13 cellular contexts compared by ENCODE assay signal in genomic region chr17:45300060-45300751, GRCh38. TPM values are rescaled to one million over a fixed set of nuclear protein-coding genes. Genes with fewer than 3 reads are reported as not detected.
A peak's percentile ranks its signal among the peaks of the same experiment; 100 is the strongest.
DNase-seq lines count a peak whose midpoint lies in the region; ATAC-seq, FAIRE-seq and TF ChIP-seq lines count a peak whose summit lies in the region.
"Had no signal": no experiment of that assay in that cellular context is flagged by ENCODE, and none has a peak within 500 bp of the region (broad histone marks: within the 10 kb centered on the region; RNA-seq: fewer than 3 reads in every experiment).

No MANE protein-coding gene starts in this region.

- peak overlapping the region; percentile 64 for H3K27ac Mint-ChIP-seq in CD8-positive, alpha-beta T cell
- H3K27ac Mint-ChIP-seq in nephron: peak overlapping the region in 2 of 3 experiments; percentile 11 to 92

- H3K4me2 ChIP-seq in GM12878 (ENCODE audit: control insufficient read depth, insufficient read depth): peak overlapping the region; percentile 70
- H3K4me2 ChIP-seq in osteoblast (ENCODE audit: insufficient read depth, low read length): no peak overlapping the region

- no peaks in the 10 kb centered on the region for H3K36me3 ChIP-seq in CD8-positive, alpha-beta T cell (ENCODE audit: insufficient read depth, low read length)
- peaks cover 5 to 9% of the 10 kb centered on the region in 2 experiments; a peak in 2 of 4 replicates for H3K36me3 ChIP-seq in GM12878 (ENCODE audit: control insufficient read depth in 2 of 2, insufficient read depth in 2 of 2, low read length in 1 of 2)
- peaks cover 13% of the 10 kb centered on the region for H3K36me3 ChIP-seq in osteoblast (ENCODE audit: insufficient read depth, low read length)
- H3K36me3 ChIP-seq: upper lobe of left lung had no signal

- DNase-seq in CD8-positive, alpha-beta T cell: no peak
- DNase-seq in GM12878 (ENCODE audit: low read depth, low spot score): no peak
- no peak for DNase-seq in NCI-H1105 treated with DMSO at 0.1 percent for 48 hours (lab: John Stamatoyannopoulos, UW)
- DNase-seq in osteoblast (ENCODE audit: insufficient read length, low spot score, missing footprints): no peak
- no peak for DNase-seq in stimulated activated CD8-positive, alpha-beta memory T cell treated with anti-CD3 and anti-CD28 coated beads, Interleukin-4, amount 100 ng/mL, for 48 hours
- DNase-seq in head of caudate nucleus: no peak
- DNase-seq: DMS153; H9; NCI-H446; stimulated activated CD4-positive, alpha-beta T cell treated with anti-CD3 and anti-CD28 coated beads, Interleukin-1b, Interleukin-23, amount 100 ng/mL, for 48 hours; upper lobe of left lung had no signal

- no peak for ATAC-seq in CD8-positive, alpha-beta T cell
- peak; percentile 42 for ATAC-seq in GM12878

- H3K4me3 Mint-ChIP-seq in CD8-positive, alpha-beta T cell: peak overlapping the region; percentile 2
- no peak overlapping the region for H3K4me3 Mint-ChIP-seq in nephron
- H3K4me3 Mint-ChIP-seq: H9 had no signal

- H3K9me3 ChIP-seq in CD8-positive, alpha-beta T cell (ENCODE audit: low read length): no peaks in the 10 kb centered on the region
- no peaks in the 10 kb centered on the region; the same call in 1 of the 3 replicates for H3K9me3 ChIP-seq in GM12878 (replicated peaks; ENCODE audit: control insufficient read depth, insufficient read depth, low read length)
- no peaks in the 10 kb centered on the region for H3K9me3 ChIP-seq in osteoblast (ENCODE audit: low read depth, low read length)
- H3K9me3 ChIP-seq: upper lobe of left lung had no signal

- no peak overlapping the region for H3K4me3 ChIP-seq in CD8-positive, alpha-beta T cell (ENCODE audit: low read depth, low read length)
- H3K4me3 ChIP-seq in GM12878 (peak overlapping the region; percentile 20; the same call in 1 of the 2 replicates), osteoblast (ENCODE audit: insufficient read depth, low read length) (no peak overlapping the region)
- H3K4me3 ChIP-seq: upper lobe of left lung had no signal

- H3K9me3 Mint-ChIP-seq in CD8-positive, alpha-beta T cell: no peaks in the 10 kb centered on the region
- no peaks in the 10 kb centered on the region for H3K9me3 Mint-ChIP-seq in nephron
- H3K9me3 Mint-ChIP-seq: H9 had no signal

- H2AFZ ChIP-seq in GM12878 (ENCODE audit: control insufficient read depth, low read depth, low read length): no peak overlapping the region
- no peak overlapping the region for H2AFZ ChIP-seq in osteoblast (ENCODE audit: low read length)

- TF ChIP-seq POLR2A in GM19193 (IDR thresholded peaks at IDR 0.05; ENCODE audit: extremely low read depth, insufficient read depth, insufficient read length): peak; percentile 19
- no peak for TF ChIP-seq POLR2A in GM12878 (IDR thresholded peaks at IDR 0.05; ENCODE audit: low read depth, low read length)

- WGBS in GM12878 (ENCODE audit: insufficient coverage, insufficient replicate concordance, low lambda C conversion rate, missing lambda C conversion rate): 9% methylated on average over 7 of the region's 7 CpGs

- intact Hi-C loops in CD8-positive, alpha-beta T cell (cut with DNase I, micrococcal nuclease): no loop called here
- intact Hi-C loops in GM12878 (cut with micrococcal nuclease; ENCODE audit: unreplicated experiment): loop anchor here (5.0 kb wide), 2 partner anchors 87 to 153 kb away; partner anchors contain the start of gene HEXIM1
- intact Hi-C loops in head of caudate nucleus (cut with DNase I): no loop called here

- no peak for FAIRE-seq in GM12878 (lab: Jason Lieb, UNC)

- POLR2A ChIA-PET in CD8-positive, alpha-beta T cell (lab: Charles Lee): interaction anchor here (0.7 kb wide), 1 partner anchor 12 kb away, joined by 3 read pairs; no protein-coding TSS in a partner anchor
- POLR2A ChIA-PET in GM12878 (lab: Charles Lee): interaction anchor here (0.8 to 11.6 kb wide), 5 partner anchors 8 to 284 kb away, joined by 3 to 203 read pairs (median 4); partner anchors contain the start of gene MAP3K14

- peaks cover 50% of the 10 kb centered on the region for H3K4me1 ChIP-seq in CD8-positive, alpha-beta T cell (ENCODE audit: insufficient read depth, low read length)
- H3K4me1 ChIP-seq in GM12878 (ENCODE audit: control insufficient read depth, insufficient read depth, low read length): peaks cover 88% of the 10 kb centered on the region
- H3K4me1 ChIP-seq in osteoblast (ENCODE audit: insufficient read depth, low read length): peaks cover 35% of the 10 kb centered on the region

- in situ Hi-C loops in GM12878 (cut with MboI): no loop called here

- no peak overlapping the region for H3K27ac ChIP-seq in CD8-positive, alpha-beta T cell (ENCODE audit: low read depth, low read length)
- H3K27ac ChIP-seq in GM12878 (ENCODE audit: control insufficient read depth, insufficient read depth) (peak overlapping the region; percentile 89), osteoblast (ENCODE audit: low read depth, low read length) (no peak overlapping the region)

- CTCF ChIA-PET in CD8-positive, alpha-beta T cell (lab: Charles Lee): interaction anchor here (1.8 to 2.6 kb wide), 3 partner anchors 8 to 85 kb away, joined by 4 to 10 read pairs (median 5); no protein-coding TSS in a partner anchor
- CTCF ChIA-PET in GM12878 (lab: Yijun Ruan, JAX): interaction anchor here (1.1 to 6.1 kb wide), 12 partner anchors 8 to 151 kb away, joined by 3 to 103 read pairs (median 5); partner anchors contain the start of gene MAP3K14

- TF ChIP-seq RAD21 in GM12878 (IDR thresholded peaks at IDR 0.05; ENCODE audit: insufficient read depth, low read depth, low read length): 0 out of 2 replicates have a peak, but pooled peaks have one; percentile 5

- no peaks in the 10 kb centered on the region for H3K27me3 Mint-ChIP-seq in CD8-positive, alpha-beta T cell (ENCODE audit: low read depth)
- H3K27me3 Mint-ChIP-seq in nephron (ENCODE audit: low read depth): peaks cover 3% of the 10 kb centered on the region

- RAD21 ChIA-PET in GM12878 (lab: Charles Lee; ENCODE audit: unreplicated experiment): interaction anchor here (0.9 to 12.1 kb wide), 9 partner anchors 15 to 151 kb away, joined by 3 to 216 read pairs (median 4); partner anchors contain the start of gene MAP3K14

- peak overlapping the region; percentile 3 for H3K9ac ChIP-seq in GM12878 (ENCODE audit: control insufficient read depth, insufficient read depth, low read length)

- TF ChIP-seq CTCF in CD8-positive, alpha-beta T cell (IDR thresholded peaks at IDR 0.05): no peak
- TF ChIP-seq CTCF in GM12878 (IDR thresholded peaks at IDR 0.05 in 2 of 3, conservative IDR thresholded peaks at IDR 0.05 in 1 of 3; ENCODE audit: control insufficient read depth in 2 of 3, extremely low read depth in 1 of 3, insufficient read depth in 1 of 3, low read depth in 3 of 3, low read length in 3 of 3) (peak in 2 of 3 experiments; percentile 18 to 23; a peak in 2 of 6 replicates), nephron (IDR thresholded peaks at IDR 0.05; ENCODE audit: unreplicated experiment in 3 of 3) (no peak), osteoblast (IDR thresholded peaks at IDR 0.05; ENCODE audit: extremely low read depth, low read depth, low read length) (no peak)

- no peaks in the 10 kb centered on the region for H4K20me1 ChIP-seq in GM12878 (ENCODE audit: control insufficient read depth, insufficient read depth)
- H4K20me1 ChIP-seq in osteoblast (ENCODE audit: insufficient read depth, low read length): peaks cover 56% of the 10 kb centered on the region

- peaks cover 41% of the 10 kb centered on the region for H3K36me3 Mint-ChIP-seq in CD8-positive, alpha-beta T cell
- peaks cover 4% of the 10 kb centered on the region for H3K36me3 Mint-ChIP-seq in nephron (ENCODE audit: low read depth)

- H3K27me3 ChIP-seq in CD8-positive, alpha-beta T cell (ENCODE audit: insufficient read depth, low read length): no peaks in the 10 kb centered on the region
- no peaks in the 10 kb centered on the region for H3K27me3 ChIP-seq in GM12878 (replicated peaks in 1 of 2; ENCODE audit: control insufficient read depth in 2 of 2, insufficient read depth in 2 of 2, low read length in 1 of 2)
- no peaks in the 10 kb centered on the region for H3K27me3 ChIP-seq in osteoblast (ENCODE audit: insufficient read depth, low read length)
- H3K27me3 ChIP-seq: upper lobe of left lung had no signal

- SMC1A ChIA-PET in GM12878 (lab: Charles Lee; ENCODE audit: uncharacterized antibody, unreplicated experiment): interaction anchor here (0.7 to 6.6 kb wide), 10 partner anchors 8 to 88 kb away, joined by 3 to 171 read pairs (median 3); partner anchors contain the start of gene MAP3K14

- TSS peak; percentile 39 for BruUV-seq in GM12878 (replicated peaks; lab: Mats Ljungman, UMichigan)

- peaks cover 81% of the 10 kb centered on the region for H3K4me1 Mint-ChIP-seq in CD8-positive, alpha-beta T cell (ENCODE audit: low read depth)
- peaks cover 38% of the 10 kb centered on the region for H3K4me1 Mint-ChIP-seq in nephron

- no peak for TF ChIP-seq EP300 in GM12878 (IDR thresholded peaks at IDR 0.05; ENCODE audit: borderline replicate concordance in 1 of 2, control insufficient read depth in 1 of 2, low read depth in 2 of 2, low read length in 2 of 2)

- H3K79me2 ChIP-seq in GM12878 (ENCODE audit: control insufficient read depth, insufficient read depth, low read length) (peaks cover 82% of the 10 kb centered on the region), osteoblast (ENCODE audit: insufficient read depth, low read length) (peaks cover 88% of the 10 kb centered on the region)

RNA-seq across cellular contexts. Expression of gene MAP3K14, which starts 16.6 kb away (rescaled TPM):
- 10 to 100 TPM; 38.1 to 39.1 TPM for total RNA-seq in CD8-positive, alpha-beta T cell
- 26.9 and 29.0 TPM in 2 replicates for total RNA-seq in GM12878 (2013; cell fraction: nucleolus; rRNA removed)
- 18.0 and 21.2 TPM in 2 replicates for total RNA-seq in GM12878 (2014; rRNA removed)
- total RNA-seq in GM12878 (2014; rRNA removed; fragmentation: Illumina TruSeq; extraction: Trizol): 7.5 and 9.3 TPM in 2 replicates
- 33.3 and 35.9 TPM in 2 replicates for total RNA-seq in GM12878 (2021)
- 7.5 TPM for polyA plus RNA-seq in GM12878 (2011; ENCODE audit: low read depth)
- 4.8 and 12.4 TPM in 2 replicates for polyA plus RNA-seq in GM12878 (2011; rRNA removed)
- polyA plus RNA-seq in GM12878 (2011; cell fraction: cytosol; rRNA removed): 16.6 and 19.6 TPM in 2 replicates
- 24.6 and 35.3 TPM in 2 replicates for polyA plus RNA-seq in GM12878 (2011; cell fraction: nucleus; rRNA removed)
- polyA plus RNA-seq in GM12878 (2012): 17.1 and 17.4 TPM in 2 replicates
- polyA plus RNA-seq in GM12878 (2014; fragmentation: Illumina TruSeq; extraction: Trizol): 6.7 and 18.2 TPM in 2 replicates
- 1 to 10 TPM; 2.1 to 4.5 TPM for polyA plus RNA-seq in GM12878 (2014; fragmentation: Nextera tagmentation; extraction: Ambion mirVana)
- polyA plus RNA-seq in GM12878 (2014; rRNA removed): 23.9 and 24.4 TPM in 2 replicates
- 10 to 100 TPM; 23.2 to 25.1 TPM for polyA plus RNA-seq in GM12878 (2016; fragmentation: Nextera tagmentation; extraction: Ambion mirVana)
- polyA minus RNA-seq in GM12878 (2011; rRNA and poly(A)+ RNA removed): 9.2 and 17.2 TPM in 2 replicates
- polyA minus RNA-seq in GM12878 (2011; cell fraction: cytosol; rRNA and poly(A)+ RNA removed): 6.3 and 8.7 TPM in 2 replicates
- 5.9 and 10.3 TPM in 2 replicates for polyA minus RNA-seq in GM12878 (2011; cell fraction: nucleus; rRNA and poly(A)+ RNA removed)
- total RNA-seq in osteoblast: 2.7 and 3.6 TPM in 2 replicates

RNA-seq across cellular contexts. Expression of gene SPATA32, which starts 38.3 kb away (rescaled TPM):
- total RNA-seq in CD8-positive, alpha-beta T cell: under 1 TPM in 1 of 2 experiments, not detected in 1; 0.22 TPM
- total RNA-seq in GM12878 (2013; cell fraction: nucleolus; rRNA removed): 0.24 TPM in 1 of 2 replicates, not detected in the other
- total RNA-seq in GM12878 (2014; rRNA removed): 0.11 TPM in 1 of 2 replicates, not detected in the other
- total RNA-seq in GM12878 (2014; rRNA removed; fragmentation: Illumina TruSeq; extraction: Trizol): not detected in 2 replicates
- total RNA-seq in GM12878 (2021): 0.13 and 0.21 TPM in 2 replicates
- polyA plus RNA-seq in GM12878 (2011; ENCODE audit: low read depth): 0.24 TPM
- polyA plus RNA-seq in GM12878 (2011; rRNA removed): 0.03 TPM in 1 of 2 replicates, not detected in the other
- polyA plus RNA-seq in GM12878 (2011; cell fraction: cytosol; rRNA removed): not detected in 2 replicates
- polyA plus RNA-seq in GM12878 (2011; cell fraction: nucleus; rRNA removed): 0.06 and 0.10 TPM in 2 replicates
- polyA plus RNA-seq in GM12878 (2012): 0.29 and 0.32 TPM in 2 replicates
- polyA plus RNA-seq in GM12878 (2014; fragmentation: Illumina TruSeq; extraction: Trizol): not detected in 2 replicates
- polyA plus RNA-seq in GM12878 (2014; fragmentation: Nextera tagmentation; extraction: Ambion mirVana): under 1 TPM; 0.11 to 0.13 TPM
- polyA plus RNA-seq in GM12878 (2014; rRNA removed): 0.06 TPM in 1 of 2 replicates, not detected in the other
- under 1 TPM in 1 of 2 experiments, not detected in 1; 0.35 TPM for polyA plus RNA-seq in GM12878 (2016; fragmentation: Nextera tagmentation; extraction: Ambion mirVana)
- polyA minus RNA-seq in GM12878 (2011; rRNA and poly(A)+ RNA removed): not detected in 2 replicates
- polyA minus RNA-seq in GM12878 (2011; cell fraction: cytosol; rRNA and poly(A)+ RNA removed): not detected in 2 replicates
- polyA minus RNA-seq in GM12878 (2011; cell fraction: nucleus; rRNA and poly(A)+ RNA removed): not detected in 2 replicates
- total RNA-seq in osteoblast: not detected in 2 replicates

Comparison
In these comparisons a context has a peak if more than half of its experiments do, and no peak if none do; other contexts are left out.
1. CTCF ChIP-seq: peak in GM12878 (2 of 3); none in CD8-positive, alpha-beta T cell (single experiment), nephron (0 of 3) and osteoblast (single experiment).